Comparison of ENCODE assay signal across 15 cellular contexts in genomic region chr6:168390746-168391400, GRCh38. TPM values are rescaled to one million over a fixed set of nuclear protein-coding genes. Genes with fewer than 3 reads are reported as not detected.
"Had no signal": no experiment of that assay in that cellular context is flagged by ENCODE, and none has a peak within 500 bp of the region (broad histone marks: within the 10 kb centered on the region; RNA-seq: fewer than 3 reads in every experiment).

No MANE protein-coding gene starts in this region.

- DNase-seq: activated B cell treated with CpG ODN at 0.5 μM for 24 hours; activated CD4-positive, alpha-beta memory T cell treated with anti-CD3 and anti-CD28 coated beads, Interleukin-2, amount 10 ng/mL, durations not matched to agents 7 days and 5 days; activated CD4-positive, alpha-beta T cell treated with anti-CD3 and anti-CD28 coated beads for 48 hours; activated CD8-positive, alpha-beta memory T cell treated with anti-CD3 and anti-CD28 coated beads, Interleukin-2, amount 10 ng/mL, durations not matched to agents 7 days and 5 days; activated naive CD8-positive, alpha-beta T cell treated with anti-CD3 and anti-CD28 coated beads for 36 hours; amniotic stem cell; effector memory CD8-positive, alpha-beta T cell; esophagus squamous epithelium; heart right ventricle; kidney glomerular epithelial cell; naive thymus-derived CD8-positive, alpha-beta T cell; stimulated activated naive CD8-positive, alpha-beta T cell treated with anti-CD3 and anti-CD28 coated beads, Interleukin-15, amount 100 ng/mL, for 72 hours had no signal

- H3K4me3 ChIP-seq: cardiac muscle cell, esophagus squamous epithelium, heart right ventricle, pancreas had no signal

- H3K27ac ChIP-seq: cardiac muscle cell, esophagus squamous epithelium, heart right ventricle, pancreas had no signal

- H3K27me3 Mint-ChIP-seq: activated B cell treated with CpG ODN at 0.5 μM for 24 hours; activated CD4-positive, alpha-beta memory T cell treated with anti-CD3 and anti-CD28 coated beads, Interleukin-2, amount 10 ng/mL, durations not matched to agents 7 days and 5 days; activated CD8-positive, alpha-beta memory T cell treated with anti-CD3 and anti-CD28 coated beads, Interleukin-2, amount 10 ng/mL, durations not matched to agents 7 days and 5 days; stimulated activated naive CD8-positive, alpha-beta T cell treated with anti-CD3 and anti-CD28 coated beads, Interleukin-15, amount 100 ng/mL, for 72 hours had no signal

- H3K9me3 ChIP-seq: esophagus squamous epithelium, heart right ventricle, pancreas had no signal

- ATAC-seq: activated CD8-positive, alpha-beta memory T cell treated with anti-CD3 and anti-CD28 coated beads, Interleukin-2, amount 10 ng/mL, durations not matched to agents 7 days and 5 days; effector memory CD8-positive, alpha-beta T cell; heart right ventricle; naive thymus-derived CD8-positive, alpha-beta T cell; pancreas; stimulated activated naive CD8-positive, alpha-beta T cell treated with anti-CD3 and anti-CD28 coated beads, Interleukin-15, amount 100 ng/mL, for 72 hours had no signal

- H3K4me1 ChIP-seq: esophagus squamous epithelium had no signal

- H3K27ac Mint-ChIP-seq: activated B cell treated with CpG ODN at 0.5 μM for 24 hours; activated CD4-positive, alpha-beta memory T cell treated with anti-CD3 and anti-CD28 coated beads, Interleukin-2, amount 10 ng/mL, durations not matched to agents 7 days and 5 days; activated CD8-positive, alpha-beta memory T cell treated with anti-CD3 and anti-CD28 coated beads, Interleukin-2, amount 10 ng/mL, durations not matched to agents 7 days and 5 days; activated naive CD8-positive, alpha-beta T cell treated with anti-CD3 and anti-CD28 coated beads for 36 hours; effector memory CD8-positive, alpha-beta T cell had no signal

- H3K27me3 ChIP-seq: cardiac muscle cell, pancreas had no signal

- H3K36me3 ChIP-seq: cardiac muscle cell, esophagus squamous epithelium, heart right ventricle, pancreas had no signal

- H3K36me3 Mint-ChIP-seq: activated CD8-positive, alpha-beta memory T cell treated with anti-CD3 and anti-CD28 coated beads, Interleukin-2, amount 10 ng/mL, durations not matched to agents 7 days and 5 days; activated naive CD8-positive, alpha-beta T cell treated with anti-CD3 and anti-CD28 coated beads for 36 hours; naive thymus-derived CD8-positive, alpha-beta T cell had no signal

- H3K9me3 Mint-ChIP-seq: activated B cell treated with CpG ODN at 0.5 μM for 24 hours; activated naive CD8-positive, alpha-beta T cell treated with anti-CD3 and anti-CD28 coated beads for 36 hours; effector memory CD8-positive, alpha-beta T cell; naive thymus-derived CD8-positive, alpha-beta T cell; stimulated activated naive CD8-positive, alpha-beta T cell treated with anti-CD3 and anti-CD28 coated beads, Interleukin-15, amount 100 ng/mL, for 72 hours had no signal

- H3K4me3 Mint-ChIP-seq: activated B cell treated with CpG ODN at 0.5 μM for 24 hours; activated CD4-positive, alpha-beta memory T cell treated with anti-CD3 and anti-CD28 coated beads, Interleukin-2, amount 10 ng/mL, durations not matched to agents 7 days and 5 days; activated CD8-positive, alpha-beta memory T cell treated with anti-CD3 and anti-CD28 coated beads, Interleukin-2, amount 10 ng/mL, durations not matched to agents 7 days and 5 days; activated naive CD8-positive, alpha-beta T cell treated with anti-CD3 and anti-CD28 coated beads for 36 hours; effector memory CD8-positive, alpha-beta T cell; naive thymus-derived CD8-positive, alpha-beta T cell; stimulated activated naive CD8-positive, alpha-beta T cell treated with anti-CD3 and anti-CD28 coated beads, Interleukin-15, amount 100 ng/mL, for 72 hours had no signal

- H3K4me1 Mint-ChIP-seq: activated B cell treated with CpG ODN at 0.5 μM for 24 hours; activated CD4-positive, alpha-beta memory T cell treated with anti-CD3 and anti-CD28 coated beads, Interleukin-2, amount 10 ng/mL, durations not matched to agents 7 days and 5 days; activated CD8-positive, alpha-beta memory T cell treated with anti-CD3 and anti-CD28 coated beads, Interleukin-2, amount 10 ng/mL, durations not matched to agents 7 days and 5 days; activated naive CD8-positive, alpha-beta T cell treated with anti-CD3 and anti-CD28 coated beads for 36 hours; naive thymus-derived CD8-positive, alpha-beta T cell; stimulated activated naive CD8-positive, alpha-beta T cell treated with anti-CD3 and anti-CD28 coated beads, Interleukin-15, amount 100 ng/mL, for 72 hours had no signal

RNA-seq across cellular contexts. Expression of gene SMOC2, which starts 50.1 kb away (rescaled TPM):
- total RNA-seq: activated B cell treated with CpG ODN at 0.5 μM for 24 hours; activated CD4-positive, alpha-beta memory T cell treated with anti-CD3 and anti-CD28 coated beads, Interleukin-2, amount 10 ng/mL, durations not matched to agents 7 days and 5 days; activated CD8-positive, alpha-beta memory T cell treated with anti-CD3 and anti-CD28 coated beads, Interleukin-2, amount 10 ng/mL, durations not matched to agents 7 days and 5 days; activated naive CD8-positive, alpha-beta T cell treated with anti-CD3 and anti-CD28 coated beads for 36 hours; dermis microvascular lymphatic vessel endothelial cell; naive thymus-derived CD8-positive, alpha-beta T cell had no signal
- polyA plus RNA-seq: naive thymus-derived CD8-positive, alpha-beta T cell had no signal
